In genomic region chr5:77645158-77645994, GRCh38 we compare ENCODE assay signal across 9 cellular contexts. TPM values are rescaled to one million over a fixed set of nuclear protein-coding genes. Genes with fewer than 3 reads are reported as not detected.
DNase-seq lines count a peak whose midpoint lies in the region; ATAC-seq and TF ChIP-seq lines count a peak whose summit lies in the region.
"Had no signal": no experiment of that assay in that cellular context is flagged by ENCODE, and none has a peak within 500 bp of the region (broad histone marks: within the 10 kb centered on the region; RNA-seq: fewer than 3 reads in every experiment).

No MANE protein-coding gene starts in this region.

- H3K4me3 Mint-ChIP-seq in CD4-positive, CD25-positive, alpha-beta regulatory T cell: peak overlapping the region; percentile 19 to 88 (median 44)
- H3K4me3 Mint-ChIP-seq in memory B cell: peak overlapping the region; percentile 67

- H3K4me3 ChIP-seq in CD4-positive, CD25-positive, alpha-beta regulatory T cell (ENCODE audit: low read depth, low read length): peak overlapping the region; percentile 64
- H3K4me3 ChIP-seq in brain microvascular endothelial cell (ENCODE audit: low read depth, low read length) (no peak overlapping the region), upper lobe of right lung (no peak overlapping the region)
- H3K4me3 ChIP-seq: lung had no signal

- H3K36me3 ChIP-seq in CD4-positive, CD25-positive, alpha-beta regulatory T cell (ENCODE audit: control insufficient read depth, insufficient read depth, low read length): no peaks in the 10 kb centered on the region
- H3K36me3 ChIP-seq in brain microvascular endothelial cell (replicated peaks) (no peaks in the 10 kb centered on the region), upper lobe of right lung (no peaks in the 10 kb centered on the region)

- TF ChIP-seq CTCF in brain microvascular endothelial cell (IDR thresholded peaks at IDR 0.05; ENCODE audit: low read depth, low read length, missing control alignments) (peak; percentile 31), upper lobe of right lung (IDR thresholded peaks at IDR 0.05) (peak; percentile 31)

- H3K27ac ChIP-seq in CD4-positive, CD25-positive, alpha-beta regulatory T cell (ENCODE audit: insufficient read depth, low read length, poor library complexity, severe bottlenecking): no peak overlapping the region
- no peak overlapping the region for H3K27ac ChIP-seq in brain microvascular endothelial cell
- H3K27ac ChIP-seq in upper lobe of right lung: no peak overlapping the region

- peaks cover 0 to 9% (median 2%) of the 10 kb centered on the region in 7 donors for H3K9me3 Mint-ChIP-seq in CD4-positive, CD25-positive, alpha-beta regulatory T cell
- H3K9me3 Mint-ChIP-seq in memory B cell: peaks cover 3% of the 10 kb centered on the region

- peaks cover 6 to 35% (median 20%) of the 10 kb centered on the region in 4 donors for H3K4me1 Mint-ChIP-seq in CD4-positive, CD25-positive, alpha-beta regulatory T cell
- peaks cover 9% of the 10 kb centered on the region for H3K4me1 Mint-ChIP-seq in memory B cell

- in situ Hi-C loops in brain microvascular endothelial cell (cut with HindIII; ENCODE audit: low pct_ligation_motif_present, low sequenced_read_pairs): no loop called here

- ATAC-seq in CD4-positive, CD25-positive, alpha-beta regulatory T cell (ENCODE audit: low read depth in 2 of 2): peak; percentile 60 to 72
- ATAC-seq in GM19463 (IDR thresholded peaks at IDR 0.05; ENCODE audit: unreplicated experiment) (peak; percentile 80), memory B cell (ENCODE audit: low read depth) (peak; percentile 85), upper lobe of right lung (peak; percentile 87), GM21390 (IDR thresholded peaks at IDR 0.05; ENCODE audit: unreplicated experiment) (no peak), HG03025 (IDR thresholded peaks at IDR 0.05; ENCODE audit: low FRiP score, unreplicated experiment) (no peak)

- H3K4me1 ChIP-seq in CD4-positive, CD25-positive, alpha-beta regulatory T cell (ENCODE audit: control insufficient read depth, insufficient read depth, low read length, poor library complexity, severe bottlenecking): peaks cover 26% of the 10 kb centered on the region
- peaks cover 8% of the 10 kb centered on the region for H3K4me1 ChIP-seq in upper lobe of right lung

- intact Hi-C loops in upper lobe of right lung (cut with DNase I): no loop called here

- peaks cover 95% of the 10 kb centered on the region for H3K27me3 Mint-ChIP-seq in CD4-positive, CD25-positive, alpha-beta regulatory T cell
- peaks cover 33% of the 10 kb centered on the region for H3K27me3 Mint-ChIP-seq in memory B cell

- DNase-seq in CD4-positive, CD25-positive, alpha-beta regulatory T cell: peak in 1 of 3 donors; percentile 38
- DNase-seq in RPMI7951 (ENCODE audit: low read depth): peak; percentile 35
- no peak for DNase-seq in brain microvascular endothelial cell
- DNase-seq in memory B cell (ENCODE audit: low spot score in 2 of 2): peak in 1 of 2 donors; percentile 70
- no peak for DNase-seq in upper lobe of right lung

- H3K27ac Mint-ChIP-seq in CD4-positive, CD25-positive, alpha-beta regulatory T cell: no peak overlapping the region
- H3K27ac Mint-ChIP-seq in memory B cell: peak overlapping the region; percentile 80

- H3K36me3 Mint-ChIP-seq in CD4-positive, CD25-positive, alpha-beta regulatory T cell: peaks cover 2% of the 10 kb centered on the region
- peaks cover 4% of the 10 kb centered on the region for H3K36me3 Mint-ChIP-seq in memory B cell

- peaks cover 0 to 18% of the 10 kb centered on the region in 2 experiments for H3K9me3 ChIP-seq in CD4-positive, CD25-positive, alpha-beta regulatory T cell (ENCODE audit: control insufficient read depth in 2 of 2, low read length in 2 of 2)
- no peaks in the 10 kb centered on the region for H3K9me3 ChIP-seq in upper lobe of right lung

- peaks cover 52% of the 10 kb centered on the region for H3K27me3 ChIP-seq in CD4-positive, CD25-positive, alpha-beta regulatory T cell (ENCODE audit: control insufficient read depth, insufficient read depth, low read length)
- H3K27me3 ChIP-seq in brain microvascular endothelial cell (replicated peaks) (peaks cover 87% of the 10 kb centered on the region), upper lobe of right lung (peaks cover 74% of the 10 kb centered on the region)

RNA-seq across cellular contexts. Expression of gene OTP, which starts 6.9 kb away (rescaled TPM):
- not detected for total RNA-seq in CD4-positive, CD25-positive, alpha-beta regulatory T cell
- polyA plus RNA-seq in CD4-positive, CD25-positive, alpha-beta regulatory T cell: not detected
- total RNA-seq in RPMI7951 (2014; rRNA removed; shearing (Covaris generic)): under 0.01 TPM in 1 of 2 replicates, not detected in the other
- total RNA-seq in upper lobe of right lung: not detected
- total RNA-seq: lung had no signal
- polyA plus RNA-seq: lung had no signal

Comparison
In these comparisons a context has a peak if more than half of its experiments do, and no peak if none do; other contexts are left out.
1. ATAC-seq: peak in CD4-positive, CD25-positive, alpha-beta regulatory T cell (2 of 2), GM19463 (single experiment), memory B cell (single experiment) and upper lobe of right lung (single experiment); none in GM21390 (single experiment) and HG03025 (single experiment).